Comparison of ENCODE assay signal across 13 cellular contexts in the genomic region with DNA sequence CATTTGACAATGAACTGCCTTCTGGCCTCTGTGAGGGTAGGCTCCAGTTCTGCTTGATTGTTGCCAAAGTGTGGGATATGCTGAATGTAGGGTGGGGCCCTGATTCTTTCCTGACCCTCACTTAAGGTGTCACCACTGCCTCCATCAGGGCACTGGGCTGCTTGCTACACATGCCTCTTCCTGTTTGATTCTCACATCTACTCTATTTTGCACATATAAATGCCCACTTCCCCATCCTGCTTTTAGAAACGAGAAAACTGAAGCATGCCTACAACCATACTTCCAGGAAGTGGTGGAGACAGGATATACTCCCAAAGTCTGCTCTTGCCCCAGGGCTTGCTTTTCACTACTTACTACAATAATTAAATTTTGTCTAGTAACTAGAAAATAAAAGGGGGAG. TPM values are rescaled to one million over a fixed set of nuclear protein-coding genes. Genes with fewer than 3 reads are reported as not detected.
DNase-seq lines count a peak whose midpoint lies in the region; ATAC-seq and TF ChIP-seq lines count a peak whose summit lies in the region.
"Had no signal": no experiment of that assay in that cellular context is flagged by ENCODE, and none has a peak within 500 bp of the region (broad histone marks: within the 10 kb centered on the region; RNA-seq: fewer than 3 reads in every experiment).

No MANE protein-coding gene starts in this region.

- peaks cover 0 to 2% (median 2%) of the 10 kb centered on the region in 3 donors for H3K27me3 Mint-ChIP-seq in immature natural killer cell (ENCODE audit: low read depth in 3 of 3)
- H3K27me3 Mint-ChIP-seq in CD4-positive, alpha-beta memory T cell: no peaks in the 10 kb centered on the region
- H3K27me3 Mint-ChIP-seq in glutamatergic neuron (ENCODE audit: unreplicated experiment): no peaks in the 10 kb centered on the region
- no peaks in the 10 kb centered on the region for H3K27me3 Mint-ChIP-seq in nephron progenitor cell (ENCODE audit: low read depth, poor library complexity)
- H3K27me3 Mint-ChIP-seq: dendritic cell treated with granulocyte-macrophage colony-stimulating factor and Interleukin-4, amounts not matched to agents 40 ng/mL and 50 ng/mL, for 4 days had no signal

- peak; percentile 40 for ATAC-seq in GM18858 (IDR thresholded peaks at IDR 0.05; ENCODE audit: unreplicated experiment)

- no peak overlapping the region for H3K27ac ChIP-seq in BLaER1
- H3K27ac ChIP-seq in CD4-positive, alpha-beta memory T cell (ENCODE audit: low read depth, low read length): no peak overlapping the region
- H3K27ac ChIP-seq: parathyroid adenoma had no signal

- peaks cover 0 to under 1% (median 0%) of the 10 kb centered on the region in 3 donors for H3K36me3 Mint-ChIP-seq in immature natural killer cell
- peaks cover 0 to 2% of the 10 kb centered on the region in 2 donors for H3K36me3 Mint-ChIP-seq in CD4-positive, alpha-beta memory T cell
- no peaks in the 10 kb centered on the region for H3K36me3 Mint-ChIP-seq in glutamatergic neuron (ENCODE audit: unreplicated experiment)
- no peaks in the 10 kb centered on the region for H3K36me3 Mint-ChIP-seq in nephron progenitor cell (ENCODE audit: low read depth)

- no peak overlapping the region for H3K9ac ChIP-seq in BLaER1
- H3K9ac ChIP-seq: parathyroid adenoma had no signal

- H3K4me2 ChIP-seq in BLaER1: peak overlapping the region; percentile 46

- TF ChIP-seq CTCF in glutamatergic neuron (IDR thresholded peaks at IDR 0.05; ENCODE audit: partially characterized antibody, unreplicated experiment): no peak
- no peak for TF ChIP-seq CTCF in nephron progenitor cell (IDR thresholded peaks at IDR 0.05)

- H4K20me1 ChIP-seq in BLaER1: peaks cover 81% of the 10 kb centered on the region

- H3K36me3 ChIP-seq in BLaER1: peaks cover 35% of the 10 kb centered on the region
- no peaks in the 10 kb centered on the region for H3K36me3 ChIP-seq in CD4-positive, alpha-beta memory T cell (ENCODE audit: insufficient read depth, low read length)

- CTCF ChIA-PET in CD4-positive, alpha-beta memory T cell (lab: Charles Lee; ENCODE audit: partially characterized antibody): no interaction called here

- H3K27me3 ChIP-seq in BLaER1: no peaks in the 10 kb centered on the region
- H3K27me3 ChIP-seq in CD4-positive, alpha-beta memory T cell (ENCODE audit: insufficient read depth, low read length): no peaks in the 10 kb centered on the region

- intact Hi-C loops in CD4-positive, alpha-beta memory T cell (cut with micrococcal nuclease): no loop called here

- H3K4me1 ChIP-seq in BLaER1: peaks cover 37% of the 10 kb centered on the region
- H3K4me1 ChIP-seq in CD4-positive, alpha-beta memory T cell (ENCODE audit: insufficient read depth, low read length): peaks cover 31% of the 10 kb centered on the region

- peak overlapping the region; percentile 79 to 94 (median 90) for H3K27ac Mint-ChIP-seq in immature natural killer cell
- H3K27ac Mint-ChIP-seq in CD4-positive, alpha-beta memory T cell: peak overlapping the region in 3 of 7 donors; percentile 47 to 62 (median 61)
- H3K27ac Mint-ChIP-seq in glutamatergic neuron (ENCODE audit: unreplicated experiment): no peak overlapping the region
- H3K27ac Mint-ChIP-seq in nephron progenitor cell: no peak overlapping the region
- H3K27ac Mint-ChIP-seq: dendritic cell treated with granulocyte-macrophage colony-stimulating factor and Interleukin-4, amounts not matched to agents 40 ng/mL and 50 ng/mL, for 4 days had no signal

- H3K4me3 ChIP-seq in BLaER1: no peak overlapping the region
- H3K4me3 ChIP-seq in CD4-positive, alpha-beta memory T cell (ENCODE audit: low read length in 2 of 2): no peak overlapping the region

- no peaks in the 10 kb centered on the region for H3K9me3 Mint-ChIP-seq in immature natural killer cell
- H3K9me3 Mint-ChIP-seq in CD4-positive, alpha-beta memory T cell: no peaks in the 10 kb centered on the region
- H3K9me3 Mint-ChIP-seq in glutamatergic neuron (ENCODE audit: unreplicated experiment): no peaks in the 10 kb centered on the region
- H3K9me3 Mint-ChIP-seq in nephron progenitor cell: no peaks in the 10 kb centered on the region
- H3K9me3 Mint-ChIP-seq: dendritic cell treated with granulocyte-macrophage colony-stimulating factor and Interleukin-4, amounts not matched to agents 40 ng/mL and 50 ng/mL, for 4 days had no signal

- DNase-seq in SIG-M5 (lab: John Stamatoyannopoulos, UW) (peak; percentile 52), immature natural killer cell (peak; percentile 39 to 49 (median 40)), glutamatergic neuron (no peak), nephron progenitor cell (no peak)
- no peak for DNase-seq in CD4-positive, alpha-beta memory T cell
- no peak for DNase-seq in NK-92 treated with Interleukin-12 subunit alpha and Interleukin-12 subunit beta, amount 100 ng/mL, for 24 hours (lab: John Stamatoyannopoulos, UW)
- DNase-seq: activated CD4-positive, alpha-beta T cell treated with anti-CD3 and anti-CD28 coated beads, Interleukin-2, amount 50 U/mL, for 1 hour; NCI-H1694; RPMI8226 had no signal

- peaks cover 79 to 93% of the 10 kb centered on the region in 2 donors for H3K4me1 Mint-ChIP-seq in immature natural killer cell
- peaks cover 32 to 80% (median 45%) of the 10 kb centered on the region in 4 donors for H3K4me1 Mint-ChIP-seq in CD4-positive, alpha-beta memory T cell
- H3K4me1 Mint-ChIP-seq in glutamatergic neuron (ENCODE audit: low read depth, unreplicated experiment): peaks cover 5% of the 10 kb centered on the region
- H3K4me1 Mint-ChIP-seq in nephron progenitor cell: peaks cover 19% of the 10 kb centered on the region

- no peaks in the 10 kb centered on the region for H3K9me3 ChIP-seq in BLaER1
- H3K9me3 ChIP-seq in CD4-positive, alpha-beta memory T cell (ENCODE audit: control insufficient read depth in 1 of 2, low read length in 2 of 2): no peaks in the 10 kb centered on the region

- POLR2A ChIA-PET in CD4-positive, alpha-beta memory T cell (lab: Charles Lee; ENCODE audit: partially characterized antibody): no interaction called here

- H3K4me3 Mint-ChIP-seq in immature natural killer cell (peak overlapping the region; percentile 60 to 85 (median 67)), glutamatergic neuron (ENCODE audit: unreplicated experiment) (no peak overlapping the region), nephron progenitor cell (no peak overlapping the region)
- peak overlapping the region in 3 of 8 donors; percentile 13 to 34 (median 24) for H3K4me3 Mint-ChIP-seq in CD4-positive, alpha-beta memory T cell
- H3K4me3 Mint-ChIP-seq: dendritic cell treated with granulocyte-macrophage colony-stimulating factor and Interleukin-4, amounts not matched to agents 40 ng/mL and 50 ng/mL, for 4 days had no signal

RNA-seq across cellular contexts. Expression of a gene that starts 6.8 kb away (rescaled TPM):
- polyA plus RNA-seq in immature natural killer cell: 10 to 100 TPM; 43.5 to 65.3 (median 46.9) TPM
- total RNA-seq in CD4-positive, alpha-beta memory T cell: 10 to 100 TPM; 40.1 to 41.9 TPM
- 10 to 100 TPM; 35.4 to 36.1 TPM for polyA plus RNA-seq in CD4-positive, alpha-beta memory T cell
- 52.4 TPM for total RNA-seq in glutamatergic neuron (ENCODE audit: unreplicated experiment)

RNA-seq across cellular contexts. Expression of a gene that starts 6.9 kb away (rescaled TPM):
- polyA plus RNA-seq in immature natural killer cell: 10 to 100 TPM; 35.0 to 73.2 (median 52.2) TPM
- 10 to 100 TPM; 44.6 to 45.3 TPM for total RNA-seq in CD4-positive, alpha-beta memory T cell
- 10 to 100 TPM; 49.2 to 66.9 TPM for polyA plus RNA-seq in CD4-positive, alpha-beta memory T cell
- total RNA-seq in glutamatergic neuron (ENCODE audit: unreplicated experiment): 30.9 TPM

RNA-seq across cellular contexts. Expression of a gene that starts 56.9 kb away (rescaled TPM):
- polyA plus RNA-seq in immature natural killer cell: 1 to 10 TPM; 1.7 to 7.6 (median 2.0) TPM
- total RNA-seq in CD4-positive, alpha-beta memory T cell: 1 to 10 TPM; 1.2 to 1.5 TPM
- not detected for polyA plus RNA-seq in CD4-positive, alpha-beta memory T cell
- total RNA-seq in glutamatergic neuron (ENCODE audit: unreplicated experiment): not detected

Comparison
In these comparisons a context has a peak if more than half of its experiments do, and no peak if none do; other contexts are left out.
1. DNase-seq: peak in SIG-M5 (single experiment) and immature natural killer cell (3 of 3); none in CD4-positive, alpha-beta memory T cell (0 of 5), glutamatergic neuron (single experiment), nephron progenitor cell (single experiment) and NK-92 treated with Interleukin-12 subunit alpha and Interleukin-12 subunit beta, amount 100 ng/mL, for 24 hours (single experiment).
2. H3K27ac Mint-ChIP-seq: peak in immature natural killer cell (6 of 6); none in glutamatergic neuron (single experiment) and nephron progenitor cell (single experiment).
3. H3K4me3 Mint-ChIP-seq: peak in immature natural killer cell (5 of 5); none in glutamatergic neuron (single experiment) and nephron progenitor cell (single experiment).